27 cellular contexts compared by ENCODE assay signal in genomic region chr2:138234265-138234664, GRCh38.
"Had no signal": no experiment of that assay in that cellular context is flagged by ENCODE, and none has a peak within 500 bp of the region (broad histone marks: within the 10 kb centered on the region; RNA-seq: fewer than 3 reads in every experiment).

No MANE protein-coding gene starts in this region.

- ATAC-seq: effector memory CD8-positive, alpha-beta T cell; esophagus mucosa; gastrocnemius medialis; heart right ventricle; left cardiac atrium; left lung; left ventricle myocardium superior; lower lobe of right lung; mucosa of descending colon had no signal

- DNase-seq: colonic mucosa; cortex of kidney; effector CD8-positive, alpha-beta T cell; effector memory CD8-positive, alpha-beta T cell; endodermal cell; erythroblast; esophagus squamous epithelium; foreskin fibroblast; foreskin melanocyte; gastrocnemius medialis; glutamatergic neuron; head of caudate nucleus; heart right ventricle; hippocampal formation; left cardiac atrium; left lung; left ventricle myocardium superior; lower lobe of right lung; mesenchymal stem cell; mucosa of descending colon; naive B cell had no signal

- H3K9me3 ChIP-seq: colonic mucosa, esophagus squamous epithelium, gastrocnemius medialis, heart right ventricle, left lung, lower lobe of right lung, mucosa of descending colon had no signal

- H3K27ac Mint-ChIP-seq: dendritic cell treated with granulocyte-macrophage colony-stimulating factor and Interleukin-4, amounts not matched to agents 40 ng/mL and 50 ng/mL, for 4 days; effector memory CD8-positive, alpha-beta T cell; naive B cell had no signal

- H3K27me3 ChIP-seq: colonic mucosa, esophagus squamous epithelium, gastrocnemius medialis, heart right ventricle, left lung had no signal

- H3K9me3 Mint-ChIP-seq: dendritic cell treated with granulocyte-macrophage colony-stimulating factor and Interleukin-4, amounts not matched to agents 40 ng/mL and 50 ng/mL, for 4 days; endodermal cell; naive B cell had no signal

- H3K4me3 ChIP-seq: colonic mucosa, esophagus squamous epithelium, gastrocnemius medialis, heart right ventricle, left lung, lower lobe of right lung, mucosa of descending colon had no signal

- H3K36me3 ChIP-seq: colonic mucosa, esophagus squamous epithelium, gastrocnemius medialis, heart right ventricle, left lung, lower lobe of right lung had no signal

- H3K4me3 Mint-ChIP-seq: dendritic cell treated with granulocyte-macrophage colony-stimulating factor and Interleukin-4, amounts not matched to agents 40 ng/mL and 50 ng/mL, for 4 days; effector memory CD8-positive, alpha-beta T cell; endodermal cell; mesothelial cell of epicardium had no signal

- H3K36me3 Mint-ChIP-seq: mesothelial cell of epicardium, naive B cell had no signal

- H3K27me3 Mint-ChIP-seq: dendritic cell treated with granulocyte-macrophage colony-stimulating factor and Interleukin-4, amounts not matched to agents 40 ng/mL and 50 ng/mL, for 4 days; effector memory CD8-positive, alpha-beta T cell; naive B cell had no signal

- H3K27ac ChIP-seq: colonic mucosa, epithelial cell of prostate, esophagus squamous epithelium, gastrocnemius medialis, heart right ventricle, left lung, lower lobe of right lung had no signal

- FAIRE-seq: endometrium, keratinocyte had no signal

- H3K4me1 ChIP-seq: colonic mucosa, esophagus squamous epithelium, left lung, lower lobe of right lung had no signal
